In genomic region chr5:56818409-56819026, GRCh38 we compare ENCODE assay signal across 7 cellular contexts. TPM values are rescaled to one million over a fixed set of nuclear protein-coding genes. Genes with fewer than 3 reads are reported as not detected.
DNase-seq lines count a peak whose midpoint lies in the region; ATAC-seq and TF ChIP-seq lines count a peak whose summit lies in the region.

No MANE protein-coding gene starts in this region.

- H3K9me3 ChIP-seq in PC-3 (ENCODE audit: low read length), result no peaks in the 10 kb centered on the region
- no peaks in the 10 kb centered on the region for H3K9me3 ChIP-seq in psoas muscle

- peaks cover 46% of the 10 kb centered on the region for H3K4me1 Mint-ChIP-seq in endothelial cell (ENCODE audit: unreplicated experiment)

- CTCF ChIA-PET in PC-3 (lab: Charles Lee), result interaction anchor here (0.6 to 0.8 kb wide), 2 partner anchors 20 to 372 kb away, joined by 3 to 7 read pairs; no protein-coding TSS in a partner anchor

- no peaks in the 10 kb centered on the region for H3K27me3 ChIP-seq in PC-3 (ENCODE audit: low read length)
- no peaks in the 10 kb centered on the region for H3K27me3 ChIP-seq in psoas muscle (ENCODE audit: insufficient read depth in 3 of 3, low read length in 2 of 3)

- H3K4me2 ChIP-seq in PC-3 (ENCODE audit: low read length), result peak overlapping the region; percentile 91

- no peak for ATAC-seq in PC-3
- no peak for ATAC-seq in psoas muscle

- no peak for DNase-seq in GM10266 (ENCODE audit: extremely low spot score)
- no peak for DNase-seq in PC-3
- DNase-seq in endothelial cell (ENCODE audit: low spot score), result no peak
- no peak for DNase-seq in psoas muscle
- DNase-seq in GM19240 (ENCODE audit: insufficient read length, low spot score), result no peak
- DNase-seq in NCI-H187 treated with DMSO at 0.1 percent for 48 hours (lab: John Stamatoyannopoulos, UW), result no peak
- no peak for DNase-seq in NCI-H446 (lab: John Stamatoyannopoulos, UW)

- H3K4me3 ChIP-seq in PC-3 (ENCODE audit: low read length), result peak overlapping the region; percentile 69
- peak overlapping the region; percentile 75 for H3K4me3 ChIP-seq in psoas muscle

- peaks cover 6% of the 10 kb centered on the region for H3K4me1 ChIP-seq in PC-3 (ENCODE audit: insufficient read depth, low read length)
- H3K4me1 ChIP-seq in psoas muscle, result peaks cover 24% of the 10 kb centered on the region

- peak overlapping the region; percentile 61 for H3K27ac Mint-ChIP-seq in endothelial cell (ENCODE audit: unreplicated experiment)

- no peaks in the 10 kb centered on the region for H3K9me3 Mint-ChIP-seq in endothelial cell (ENCODE audit: unreplicated experiment)

- peaks cover 9% of the 10 kb centered on the region for H3K27me3 Mint-ChIP-seq in endothelial cell (ENCODE audit: unreplicated experiment)

- H3K36me3 ChIP-seq in PC-3 (ENCODE audit: low read depth, low read length) (no peaks in the 10 kb centered on the region), psoas muscle (ENCODE audit: insufficient read depth in 1 of 2, low read depth in 1 of 2) (no peaks in the 10 kb centered on the region)

- no peaks in the 10 kb centered on the region for H4K20me1 ChIP-seq in PC-3 (ENCODE audit: low read length)

- H3K4me3 Mint-ChIP-seq in endothelial cell (ENCODE audit: unreplicated experiment), result no peak overlapping the region

- no peaks in the 10 kb centered on the region for H3F3A ChIP-seq in PC-3 (ENCODE audit: low read length, unreplicated experiment)

- H3K27ac ChIP-seq in PC-3 (ENCODE audit: low read length) (0 out of 2 replicates have a peak overlapping the region, but pooled peaks have one; percentile 7), psoas muscle (no peak overlapping the region)

- peak overlapping the region; percentile 49; the same call in 1 of the 2 replicates for H2AFZ ChIP-seq in PC-3 (ENCODE audit: low read length)

- H3K9ac ChIP-seq in PC-3 (ENCODE audit: low read length), result peak overlapping the region; percentile 28; the same call in 1 of the 2 replicates

- TF ChIP-seq CTCF in GM10266 (IDR thresholded peaks at IDR 0.05; ENCODE audit: control insufficient read depth, insufficient read depth, low read depth, missing control alignments) (peak; percentile 15), PC-3 (conservative IDR thresholded peaks at IDR 0.05; ENCODE audit: low read depth, low read length) (0 out of 2 replicates have a peak, but pooled peaks have one; percentile 31), endothelial cell (IDR thresholded peaks at IDR 0.05; ENCODE audit: unreplicated experiment) (no peak), psoas muscle (IDR thresholded peaks at IDR 0.05) (no peak)

- BruUV-seq in PC-3 (replicated peaks; lab: Mats Ljungman, UMichigan), result no TSS peak

- H3K9me2 ChIP-seq in PC-3 (replicated peaks; ENCODE audit: low read length), result no peaks in the 10 kb centered on the region

- H3K36me3 Mint-ChIP-seq in endothelial cell (ENCODE audit: low read depth, unreplicated experiment), result peaks cover 3% of the 10 kb centered on the region

- peaks cover 76% of the 10 kb centered on the region for H3K79me2 ChIP-seq in PC-3 (ENCODE audit: low read length)

- WGBS in psoas muscle, 3 donors, result 59 to 69% (median 60%) methylated on average over 3 of the region's 3 CpGs

- intact Hi-C loops in PC-3 (cut with micrococcal nuclease) (loop anchor here (5.0 kb wide), 1 partner anchor 546 kb away; no protein-coding TSS in a partner anchor), psoas muscle (cut with DNase I) (loop anchor here in 1 of 2 donors (10.0 kb wide), 1 partner anchor 334 kb away; no protein-coding TSS in a partner anchor)

- POLR2A ChIA-PET in PC-3 (lab: Charles Lee; ENCODE audit: unreplicated experiment), result no interaction called here

RNA-seq across cellular contexts. Expression of gene MAP3K1, which starts 3.2 kb away (rescaled TPM):
- total RNA-seq in PC-3 (2014; rRNA removed) (4.2 and 5.7 TPM in 2 replicates), endothelial cell (ENCODE audit: unreplicated experiment) (27.5 TPM), psoas muscle (1 to 10 TPM; 3.0 to 5.2 (median 4.2) TPM)
- 1 to 10 TPM in 2 of 3 donors, under 1 TPM in 1; 0.97 to 1.5 (median 1.5) TPM for polyA plus RNA-seq in psoas muscle

Comparison
In these comparisons a context has a peak if more than half of its experiments do, and no peak if none do; other contexts are left out.
1. CTCF ChIP-seq: peak in GM10266 (single experiment) and PC-3 (single experiment); none in endothelial cell (single experiment) and psoas muscle (single experiment).